Comparison of ENCODE assay signal across 17 cellular contexts in genomic region chr2:10278763-10279471, GRCh38. TPM values are rescaled to one million over a fixed set of nuclear protein-coding genes. Genes with fewer than 3 reads are reported as not detected.
DNase-seq lines count a peak whose midpoint lies in the region; ATAC-seq, FAIRE-seq and TF ChIP-seq lines count a peak whose summit lies in the region.
"Had no signal": no experiment of that assay in that cellular context is flagged by ENCODE, and none has a peak within 500 bp of the region (broad histone marks: within the 10 kb centered on the region; RNA-seq: fewer than 3 reads in every experiment).

No MANE protein-coding gene starts in this region.

- intact Hi-C loops in gastrocnemius medialis (cut with DNase I; ENCODE audit: low total_unique reads): no loop called here

- CTCF ChIA-PET in A549 (lab: Yijun Ruan, JAX): interaction anchor here (0.5 to 6.1 kb wide), 6 partner anchors 9 to 227 kb away, joined by 3 to 37 read pairs (median 4); partner anchors contain the start of gene HPCAL1

- H3K9me3 Mint-ChIP-seq in effector memory CD8-positive, alpha-beta T cell: no peaks in the 10 kb centered on the region
- H3K9me3 Mint-ChIP-seq: H9, IgD-negative memory B cell had no signal

- H3K79me1 ChIP-seq in neuronal stem cell (ENCODE audit: low read depth, low read length): peaks cover 6% of the 10 kb centered on the region

- peaks cover 0 to 15% (median 2%) of the 10 kb centered on the region in 3 experiments for H3K27me3 ChIP-seq in neuronal stem cell (ENCODE audit: control insufficient read depth in 3 of 3, insufficient read depth in 3 of 3, low read depth in 1 of 3, low read length in 3 of 3)
- no peaks in the 10 kb centered on the region for H3K27me3 ChIP-seq in gastrocnemius medialis

- H3K4me1 ChIP-seq in A549 (peaks cover 32% of the 10 kb centered on the region), neuronal stem cell (ENCODE audit: control insufficient read depth in 2 of 2, insufficient read depth in 1 of 2, low read depth in 1 of 2, low read length in 2 of 2) (peaks cover 12 to 21% of the 10 kb centered on the region in 2 donors), gastrocnemius medialis (no peaks in the 10 kb centered on the region)

- no peak for TF ChIP-seq RAD21 in A549 (conservative IDR thresholded peaks at IDR 0.05 in 1 of 2, IDR thresholded peaks at IDR 0.05 in 1 of 2)

- no peak overlapping the region for H3K4me3 ChIP-seq in A549
- no peak overlapping the region for H3K4me3 ChIP-seq in neuronal stem cell (ENCODE audit: low read length in 2 of 2)
- H3K4me3 ChIP-seq in gastrocnemius medialis: no peak overlapping the region
- H3K4me3 ChIP-seq: mucosa of descending colon had no signal

- in situ Hi-C loops in gastrocnemius medialis (cut with MboI; ENCODE audit: low sequenced_read_pairs in 4 of 4): no loop called here

- peak overlapping the region; percentile 66 to 87 for H3K27ac Mint-ChIP-seq in effector memory CD8-positive, alpha-beta T cell

- peak overlapping the region; percentile 88 for H2AK5ac ChIP-seq in neuronal stem cell (ENCODE audit: low read depth, low read length)

- peak overlapping the region; percentile 12 for H3K9ac ChIP-seq in neuronal stem cell (ENCODE audit: low read depth, low read length, poor library complexity)

- TF ChIP-seq EP300 in A549 (IDR thresholded peaks at IDR 0.05): no peak

- H3K18ac ChIP-seq in neuronal stem cell (ENCODE audit: low read length): peak overlapping the region; percentile 46

- 86% methylated on average over 11 of the region's 11 CpGs for WGBS in A549 (ENCODE audit: missing lambda C conversion rate)
- no CpG with 5 or more reads among the region's 11 CpGs for WGBS in neuronal stem cell (ENCODE audit: extremely low coverage in 2 of 2, insufficient read length in 2 of 2, insufficient replicate concordance in 1 of 2), 2 donors

- no peak overlapping the region for H4K91ac ChIP-seq in neuronal stem cell (ENCODE audit: low read depth, low read length, poor library complexity)

- peak overlapping the region; percentile 31 for H3K14ac ChIP-seq in neuronal stem cell (ENCODE audit: low read length)

- H3K4me2 ChIP-seq in A549 (peak overlapping the region; percentile 45), neuronal stem cell (ENCODE audit: insufficient read depth, low read length, poor library complexity, severe bottlenecking) (no peak overlapping the region)

- peak overlapping the region; percentile 59 for H3K23ac ChIP-seq in neuronal stem cell (ENCODE audit: low read depth, low read length, poor library complexity)

- no peak overlapping the region for H4K8ac ChIP-seq in neuronal stem cell (ENCODE audit: low read depth, low read length)

- no peak overlapping the region for H3K4ac ChIP-seq in neuronal stem cell (ENCODE audit: low read length)

- H3K9me3 ChIP-seq in A549 (no peaks in the 10 kb centered on the region), neuronal stem cell (replicated peaks in 1 of 2; ENCODE audit: control insufficient read depth in 2 of 2, insufficient read depth in 1 of 2, low read depth in 1 of 2, low read length in 2 of 2) (peaks cover 0 to 3% of the 10 kb centered on the region in 2 donors), gastrocnemius medialis (no peaks in the 10 kb centered on the region)
- H3K9me3 ChIP-seq: mucosa of descending colon had no signal

- FAIRE-seq in A549 (lab: Jason Lieb, UNC): no peak
- FAIRE-seq: endothelial cell of umbilical vein had no signal

- no peaks in the 10 kb centered on the region for H3K27me3 Mint-ChIP-seq in effector memory CD8-positive, alpha-beta T cell

- TF ChIP-seq POLR2A in A549 (IDR thresholded peaks at IDR 0.05; ENCODE audit: low read length) (no peak), gastrocnemius medialis (IDR thresholded peaks at IDR 0.05) (no peak)

- H2BK5ac ChIP-seq in neuronal stem cell (ENCODE audit: low read length): peak overlapping the region; percentile 50

- peaks cover 18 to 20% of the 10 kb centered on the region in 2 donors for H3K4me1 Mint-ChIP-seq in effector memory CD8-positive, alpha-beta T cell (ENCODE audit: low read depth in 2 of 2)

- H3K36me3 ChIP-seq in neuronal stem cell (replicated peaks in 1 of 2; ENCODE audit: control insufficient read depth in 2 of 2, insufficient read depth in 2 of 2, low read length in 2 of 2) (no peaks in the 10 kb centered on the region), gastrocnemius medialis (no peaks in the 10 kb centered on the region)

- peak overlapping the region; percentile 67 for H2AFZ ChIP-seq in neuronal stem cell (ENCODE audit: low read length)

- H2BK120ac ChIP-seq in neuronal stem cell (ENCODE audit: low read depth, low read length): no peak overlapping the region

- peak overlapping the region; percentile 7 to 28 for H3K4me3 Mint-ChIP-seq in effector memory CD8-positive, alpha-beta T cell
- H3K4me3 Mint-ChIP-seq: brain, H9 had no signal

- H2BK15ac ChIP-seq in neuronal stem cell (ENCODE audit: low read length): peak overlapping the region; percentile 87

- no peak overlapping the region for H2BK12ac ChIP-seq in neuronal stem cell (ENCODE audit: low read length)

- peaks cover 3% of the 10 kb centered on the region for H3K36me3 Mint-ChIP-seq in effector memory CD8-positive, alpha-beta T cell (ENCODE audit: insufficient read depth)
- H3K36me3 Mint-ChIP-seq: brain, IgD-negative memory B cell had no signal

- ATAC-seq in A549 (no peak), gastrocnemius medialis (no peak)
- ATAC-seq in effector memory CD8-positive, alpha-beta T cell (replicated peaks): no peak

- H3K27ac ChIP-seq in A549 (peak overlapping the region; percentile 66 to 77; a peak in 5 of 6 replicates), neuronal stem cell (replicated peaks; ENCODE audit: low read length) (no peak overlapping the region), gastrocnemius medialis (peak overlapping the region in 1 of 4 donors; percentile 17)
- H3K27ac ChIP-seq: VCaP had no signal

- TF ChIP-seq CTCF in A549 (IDR thresholded peaks at IDR 0.05) (no peak), gastrocnemius medialis (IDR thresholded peaks at IDR 0.05 in 4 of 5, conservative IDR thresholded peaks at IDR 0.05 in 1 of 5) (no peak)

- POLR2A ChIA-PET in A549 (lab: Yijun Ruan, JAX): no interaction called here

- DNase-seq in A549 (ENCODE audit: low read depth in 1 of 2, low spot score in 1 of 2) (no peak), M059J (ENCODE audit: low read depth) (peak; percentile 70), neuronal stem cell (ENCODE audit: low spot score) (no peak), DMS153 (lab: John Stamatoyannopoulos, UW) (no peak), activated gamma-delta T cell treated with Interleukin-2 at 50 U/mL for 16 hours (no peak), gastrocnemius medialis (no peak), glomerular visceral epithelial cell (ENCODE audit: extremely low spot score) (no peak)
- no peak for DNase-seq in effector memory CD8-positive, alpha-beta T cell
- DNase-seq: H9; NCI-H1694; NCI-H69; stimulated activated CD4-positive, alpha-beta T cell treated with anti-CD3 and anti-CD28 coated beads, Interleukin-12 subunit alpha, Interleukin-12 subunit beta, amount 100 ng/mL, for 4 hours had no signal

TF ChIP-seq in A549, 52 proteins besides CTCF, POLR2A, EP300 and RAD21 (continues in another document):
- TF ChIP-seq, protein P1, sequence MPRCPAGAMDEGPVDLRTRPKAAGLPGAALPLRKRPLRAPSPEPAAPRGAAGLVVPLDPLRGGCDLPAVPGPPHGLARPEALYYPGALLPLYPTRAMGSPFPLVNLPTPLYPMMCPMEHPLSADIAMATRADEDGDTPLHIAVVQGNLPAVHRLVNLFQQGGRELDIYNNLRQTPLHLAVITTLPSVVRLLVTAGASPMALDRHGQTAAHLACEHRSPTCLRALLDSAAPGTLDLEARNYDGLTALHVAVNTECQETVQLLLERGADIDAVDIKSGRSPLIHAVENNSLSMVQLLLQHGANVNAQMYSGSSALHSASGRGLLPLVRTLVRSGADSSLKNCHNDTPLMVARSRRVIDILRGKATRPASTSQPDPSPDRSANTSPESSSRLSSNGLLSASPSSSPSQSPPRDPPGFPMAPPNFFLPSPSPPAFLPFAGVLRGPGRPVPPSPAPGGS (IDR thresholded peaks at IDR 0.05): no peak
- TF ChIP-seq HOXB5 (CRISPR knock-in tag; IDR thresholded peaks at IDR 0.05): no peak
- no peak for TF ChIP-seq JUNB (IDR thresholded peaks at IDR 0.05)
- TF ChIP-seq RARB (CRISPR knock-in tag; IDR thresholded peaks at IDR 0.05): no peak
- TF ChIP-seq HDAC2 (IDR thresholded peaks at IDR 0.05): no peak
- TF ChIP-seq FOSB (CRISPR knock-in tag; IDR thresholded peaks at IDR 0.05): no peak
- no peak for TF ChIP-seq RNF2 (IDR thresholded peaks at IDR 0.05; ENCODE audit: borderline replicate concordance, low read depth)
- no peak for TF ChIP-seq HES2 (IDR thresholded peaks at IDR 0.05)
- TF ChIP-seq HMGXB4 (CRISPR knock-in tag; IDR thresholded peaks at IDR 0.05; ENCODE audit: borderline replicate concordance): no peak
- TF ChIP-seq EHF (CRISPR knock-in tag; IDR thresholded peaks at IDR 0.05): no peak
- TF ChIP-seq GATA3 (IDR thresholded peaks at IDR 0.05; ENCODE audit: borderline replicate concordance): no peak
- TF ChIP-seq KDM5A (IDR thresholded peaks at IDR 0.05): no peak
- TF ChIP-seq CEBPB (IDR thresholded peaks at IDR 0.05): no peak

RNA-seq across cellular contexts. Expression of gene HPCAL1, which starts 23.8 kb away (rescaled TPM):
- polyA plus RNA-seq in A549 (2011; rRNA removed) (37.8 and 44.4 TPM in 2 replicates), A549 (2017; fragmentation: RNase III; extraction: RNeasy Plus Mini Kit Qiagen cat#74134 plus additional on column Dnase treatment) (66.4 to 78.8 TPM (median 66.9 TPM) in 3 replicates)
- polyA plus RNA-seq in A549 (2012; cell fraction: cytosol; rRNA removed): 146 and 175 TPM in 2 replicates
- polyA plus RNA-seq in A549 (2012; cell fraction: nucleus; rRNA removed): 151 and 164 TPM in 2 replicates
- polyA minus RNA-seq in A549 (2011; rRNA and poly(A)+ RNA removed): 26.0 and 43.0 TPM in 2 replicates
- 250 and 267 TPM in 2 replicates for total RNA-seq in M059J (2014; rRNA removed; shearing (Covaris generic))
- 10.7 TPM for polyA plus RNA-seq in neuronal stem cell (2013, experiment 1 of 2)
- 9.6 TPM for polyA plus RNA-seq in neuronal stem cell (2013, experiment 2 of 2)
- 10 to 100 TPM; 29.0 to 45.5 (median 34.5) TPM for total RNA-seq in gastrocnemius medialis
